22 cellular contexts compared by ENCODE assay signal in the genomic region with DNA sequence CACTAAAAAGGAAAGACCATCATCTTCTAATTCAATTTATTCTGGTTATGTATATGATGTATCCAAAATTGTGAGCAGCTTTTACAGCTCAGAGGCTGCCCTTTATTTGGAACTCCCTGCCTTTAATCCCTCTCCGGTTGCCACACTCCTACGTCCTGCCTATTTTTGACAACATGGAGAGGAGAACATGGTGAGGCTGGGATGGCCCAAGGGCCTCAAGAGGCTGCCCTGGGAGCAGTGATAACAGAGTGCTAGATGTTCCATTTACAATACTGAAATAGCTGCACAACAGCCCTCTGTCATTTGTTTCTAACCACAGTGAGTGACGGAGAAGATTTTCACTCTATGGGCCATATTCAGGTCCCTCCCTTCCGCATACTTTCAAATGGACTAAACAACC. TPM values are rescaled to one million over a fixed set of nuclear protein-coding genes. Genes with fewer than 3 reads are reported as not detected.
DNase-seq lines count a peak whose midpoint lies in the region; ATAC-seq and TF ChIP-seq lines count a peak whose summit lies in the region.
"Had no signal": no experiment of that assay in that cellular context is flagged by ENCODE, and none has a peak within 500 bp of the region (broad histone marks: within the 10 kb centered on the region; RNA-seq: fewer than 3 reads in every experiment).

No MANE protein-coding gene starts in this region.

- H3K9ac ChIP-seq in GM23248, result no peak overlapping the region

- H3K27me3 ChIP-seq in GM23248 (replicated peaks; ENCODE audit: insufficient read depth) (no peaks in the 10 kb centered on the region), brain microvascular endothelial cell (replicated peaks) (no peaks in the 10 kb centered on the region), sigmoid colon (no peaks in the 10 kb centered on the region)

- peaks cover 44% of the 10 kb centered on the region for H3K4me1 ChIP-seq in GM23248 (ENCODE audit: insufficient read depth)
- H3K4me1 ChIP-seq in sigmoid colon, result peaks cover 0 to 62% (median 33%) of the 10 kb centered on the region in 4 donors
- H3K4me1 ChIP-seq: HAP-1 had no signal

- peaks cover 6% of the 10 kb centered on the region for H3K27me3 Mint-ChIP-seq in activated CD4-positive, alpha-beta T cell treated with anti-CD3 and anti-CD28 coated beads for 36 hours
- H3K27me3 Mint-ChIP-seq in activated CD4-positive, alpha-beta T cell treated with anti-CD3 and anti-CD28 coated beads, Interleukin-2, amount 10 ng/mL, durations not matched to agents 24 days and 14 days, result no peaks in the 10 kb centered on the region

- H3K9me3 Mint-ChIP-seq in activated CD4-positive, alpha-beta T cell treated with anti-CD3 and anti-CD28 coated beads for 36 hours (ENCODE audit: low read depth), result no peaks in the 10 kb centered on the region
- peaks cover 4% of the 10 kb centered on the region for H3K9me3 Mint-ChIP-seq in activated CD4-positive, alpha-beta T cell treated with anti-CD3 and anti-CD28 coated beads, Interleukin-2, amount 10 ng/mL, durations not matched to agents 24 days and 14 days
- H3K9me3 Mint-ChIP-seq: activated naive CD8-positive, alpha-beta T cell treated with anti-CD3 and anti-CD28 coated beads, Interleukin-2, amount 50 U/mL, for 24 hours; endodermal cell had no signal

- in situ Hi-C loops in GM23248 (cut with MboI) (no loop called here), brain microvascular endothelial cell (cut with HindIII; ENCODE audit: low pct_ligation_motif_present, low sequenced_read_pairs) (no loop called here)

- 0 out of 2 replicates have a peak, but pooled peaks cover 3% of the 10 kb centered on the region for H3K36me3 ChIP-seq in GM23248 (ENCODE audit: low read depth)
- peaks cover 2% of the 10 kb centered on the region for H3K36me3 ChIP-seq in brain microvascular endothelial cell (replicated peaks)
- H3K36me3 ChIP-seq in sigmoid colon, result no peaks in the 10 kb centered on the region
- H3K36me3 ChIP-seq: HAP-1 had no signal

- POLR2A ChIA-PET in activated CD4-positive, alpha-beta T cell treated with anti-CD3 and anti-CD28 coated beads for 36 hours (lab: Charles Lee), result no interaction called here

- H4K20me1 ChIP-seq in GM23248 (ENCODE audit: insufficient read depth), result no peaks in the 10 kb centered on the region

- no peak overlapping the region for H3K27ac Mint-ChIP-seq in activated CD4-positive, alpha-beta T cell treated with anti-CD3 and anti-CD28 coated beads for 36 hours
- H3K27ac Mint-ChIP-seq in activated CD4-positive, alpha-beta T cell treated with anti-CD3 and anti-CD28 coated beads, Interleukin-2, amount 10 ng/mL, durations not matched to agents 24 days and 14 days, result no peak overlapping the region
- H3K27ac Mint-ChIP-seq: activated CD8-positive, alpha-beta T cell treated with anti-CD3 and anti-CD28 coated beads, Interleukin-2, amount 10 ng/mL, durations not matched to agents 7 days and 5 days; activated naive CD8-positive, alpha-beta T cell treated with anti-CD3 and anti-CD28 coated beads, Interleukin-2, amount 50 U/mL, for 24 hours; CD14-positive monocyte; endodermal cell; IgD-negative memory B cell had no signal

- TF ChIP-seq CTCF in brain microvascular endothelial cell (IDR thresholded peaks at IDR 0.05; ENCODE audit: low read depth, low read length, missing control alignments) (no peak), sigmoid colon (IDR thresholded peaks at IDR 0.05) (no peak)

- no peak for DNase-seq in GM23248
- no peak for DNase-seq in brain microvascular endothelial cell
- peak; percentile 68 for DNase-seq in left ventricle myocardium superior
- no peak for DNase-seq in sigmoid colon
- DNase-seq in activated CD4-positive, alpha-beta T cell treated with anti-CD3 and anti-CD28 coated beads for 36 hours, result no peak
- DNase-seq in activated CD4-positive, alpha-beta T cell treated with anti-CD3 and anti-CD28 coated beads, Interleukin-2, amount 10 ng/mL, durations not matched to agents 24 days and 14 days, result no peak
- no peak for DNase-seq in activated T-cell treated with anti-CD3 and anti-CD28 coated beads, Interleukin-2, amount 50 U/mL, for 1 hour
- DNase-seq: activated CD8-positive, alpha-beta T cell treated with anti-CD3 and anti-CD28 coated beads, Interleukin-2, amount 10 ng/mL, durations not matched to agents 7 days and 5 days; activated naive CD8-positive, alpha-beta T cell treated with anti-CD3 and anti-CD28 coated beads, Interleukin-2, amount 50 U/mL, for 24 hours; activated T-cell treated with anti-CD3 and anti-CD28 coated beads, Interleukin-2, amount 50 U/mL, for 48 hours; endodermal cell; hypothalamus; NCI-H187; NCI-H345; RPMI8226; stimulated activated CD4-positive, alpha-beta T cell treated with anti-CD3 and anti-CD28 coated beads, Interleukin-4, amount 100 ng/mL, for 24 hours had no signal

- H3K4me3 ChIP-seq in GM23248, result no peak overlapping the region
- no peak overlapping the region for H3K4me3 ChIP-seq in brain microvascular endothelial cell (ENCODE audit: low read depth, low read length)
- H3K4me3 ChIP-seq in sigmoid colon, result no peak overlapping the region
- H3K4me3 ChIP-seq: A549, HAP-1, skin epidermis had no signal

- no peaks in the 10 kb centered on the region for H3K36me3 Mint-ChIP-seq in activated CD4-positive, alpha-beta T cell treated with anti-CD3 and anti-CD28 coated beads for 36 hours (ENCODE audit: low read depth)
- no peaks in the 10 kb centered on the region for H3K36me3 Mint-ChIP-seq in activated CD4-positive, alpha-beta T cell treated with anti-CD3 and anti-CD28 coated beads, Interleukin-2, amount 10 ng/mL, durations not matched to agents 24 days and 14 days (ENCODE audit: low read depth)
- H3K36me3 Mint-ChIP-seq: CD14-positive monocyte, IgD-negative memory B cell had no signal

- ATAC-seq in left ventricle myocardium superior (peak; percentile 95), GM21381 (IDR thresholded peaks at IDR 0.05; ENCODE audit: unreplicated experiment) (no peak)
- ATAC-seq in activated CD4-positive, alpha-beta T cell treated with anti-CD3 and anti-CD28 coated beads for 36 hours, result no peak
- ATAC-seq: activated CD8-positive, alpha-beta T cell treated with anti-CD3 and anti-CD28 coated beads, Interleukin-2, amount 10 ng/mL, durations not matched to agents 7 days and 5 days; activated naive CD8-positive, alpha-beta T cell treated with anti-CD3 and anti-CD28 coated beads, Interleukin-2, amount 50 U/mL, for 24 hours had no signal

- H3K4me1 Mint-ChIP-seq in activated CD4-positive, alpha-beta T cell treated with anti-CD3 and anti-CD28 coated beads for 36 hours, result no peaks in the 10 kb centered on the region
- peaks cover 2% of the 10 kb centered on the region for H3K4me1 Mint-ChIP-seq in activated CD4-positive, alpha-beta T cell treated with anti-CD3 and anti-CD28 coated beads, Interleukin-2, amount 10 ng/mL, durations not matched to agents 24 days and 14 days
- H3K4me1 Mint-ChIP-seq: activated naive CD8-positive, alpha-beta T cell treated with anti-CD3 and anti-CD28 coated beads, Interleukin-2, amount 50 U/mL, for 24 hours had no signal

- WGBS in GM23248 (ENCODE audit: low coverage in 1 of 2, low lambda C conversion rate in 2 of 2, missing lambda C conversion rate in 2 of 2), 2 experiments, result 88 to 89% methylated on average over 4 of the region's 4 CpGs
- 94% methylated on average over 4 of the region's 4 CpGs for WGBS in sigmoid colon, 2 donors

- H3K79me2 ChIP-seq in GM23248 (ENCODE audit: insufficient read depth), result peaks cover 95% of the 10 kb centered on the region

- CTCF ChIA-PET in activated CD4-positive, alpha-beta T cell treated with anti-CD3 and anti-CD28 coated beads for 36 hours (lab: Charles Lee), result no interaction called here

- peaks cover 48% of the 10 kb centered on the region for H3F3A ChIP-seq in GM23248 (ENCODE audit: insufficient read depth)

- H3K9me2 ChIP-seq in GM23248 (ENCODE audit: insufficient read depth), result no peaks in the 10 kb centered on the region

- no peak overlapping the region for H3K4me3 Mint-ChIP-seq in activated CD4-positive, alpha-beta T cell treated with anti-CD3 and anti-CD28 coated beads for 36 hours
- H3K4me3 Mint-ChIP-seq in activated CD4-positive, alpha-beta T cell treated with anti-CD3 and anti-CD28 coated beads, Interleukin-2, amount 10 ng/mL, durations not matched to agents 24 days and 14 days, result no peak overlapping the region
- H3K4me3 Mint-ChIP-seq: activated CD8-positive, alpha-beta T cell treated with anti-CD3 and anti-CD28 coated beads, Interleukin-2, amount 10 ng/mL, durations not matched to agents 7 days and 5 days; activated naive CD8-positive, alpha-beta T cell treated with anti-CD3 and anti-CD28 coated beads, Interleukin-2, amount 50 U/mL, for 24 hours; CD14-positive monocyte; endodermal cell had no signal

- intact Hi-C loops in left ventricle myocardium superior (cut with micrococcal nuclease) (no loop called here), sigmoid colon (cut with DNase I) (no loop called here)
- intact Hi-C loops in activated CD4-positive, alpha-beta T cell treated with anti-CD3 and anti-CD28 coated beads for 36 hours (cut with DNase I, micrococcal nuclease), result no loop called here
- intact Hi-C loops in activated CD4-positive, alpha-beta T cell treated with anti-CD3 and anti-CD28 coated beads, Interleukin-2, amount 10 ng/mL, durations not matched to agents 24 days and 14 days (cut with micrococcal nuclease), result no loop called here

- peak overlapping the region; percentile 73 for H3K27ac ChIP-seq in GM23248
- peak overlapping the region; percentile 67 for H3K27ac ChIP-seq in brain microvascular endothelial cell
- peak overlapping the region; percentile 53 to 78 (median 66) for H3K27ac ChIP-seq in sigmoid colon

- H3K9me3 ChIP-seq in GM23248 (ENCODE audit: low read depth) (no peaks in the 10 kb centered on the region), sigmoid colon (no peaks in the 10 kb centered on the region)
- H3K9me3 ChIP-seq: A549, HAP-1 had no signal

- TF ChIP-seq EP300 in sigmoid colon (IDR thresholded peaks at IDR 0.05), result no peak

- no peak overlapping the region for H2AFZ ChIP-seq in GM23248

- no peak for TF ChIP-seq POLR2A in sigmoid colon (IDR thresholded peaks at IDR 0.05)

- peak overlapping the region; percentile 63 for H3K4me2 ChIP-seq in GM23248 (ENCODE audit: unreplicated experiment)

RNA-seq across cellular contexts. Expression of a gene that starts 33.5 kb away (rescaled TPM):
- 13.4 and 16.6 TPM in 2 replicates for total RNA-seq in GM23248 (2014; rRNA removed; shearing (Covaris generic))
- polyA plus RNA-seq in GM23248 (2016; fragmentation: Nextera tagmentation; extraction: Ambion mirVana), result 13.2 and 13.8 TPM in 2 replicates
- 41.1 TPM for total RNA-seq in left ventricle myocardium superior
- total RNA-seq in sigmoid colon, result 100 to 1,000 TPM in 1 of 4 donors, 10 to 100 TPM in 3; 66.7 to 102 (median 81.8) TPM
- 10 to 100 TPM in 1 of 3 donors, 1 to 10 TPM in 2; 3.7 to 14.1 (median 6.0) TPM for polyA plus RNA-seq in sigmoid colon
- total RNA-seq in activated CD4-positive, alpha-beta T cell treated with anti-CD3 and anti-CD28 coated beads for 36 hours, result under 1 TPM; 0.35 to 0.57 TPM
- 7.7 and 8.2 TPM in 2 replicates for total RNA-seq in activated CD4-positive, alpha-beta T cell treated with anti-CD3 and anti-CD28 coated beads, Interleukin-2, amount 10 ng/mL, durations not matched to agents 24 days and 14 days
- total RNA-seq: activated CD8-positive, alpha-beta T cell treated with anti-CD3 and anti-CD28 coated beads, Interleukin-2, amount 10 ng/mL, durations not matched to agents 7 days and 5 days had no signal
- polyA plus RNA-seq: IgD-negative memory B cell had no signal
